Comparison of ENCODE assay signal across 8 cellular contexts in genomic region chr6:53059648-53060589, GRCh38. TPM values are rescaled to one million over a fixed set of nuclear protein-coding genes. Genes with fewer than 3 reads are reported as not detected.
DNase-seq lines count a peak whose midpoint lies in the region; ATAC-seq and TF ChIP-seq lines count a peak whose summit lies in the region.

No MANE protein-coding gene starts in this region.

- DNase-seq in activated CD8-positive, alpha-beta memory T cell treated with anti-CD3 and anti-CD28 coated beads, Interleukin-2, amount 10 ng/mL, durations not matched to agents 7 days and 5 days: no peak
- no peak for DNase-seq in activated CD8-positive, alpha-beta memory T cell treated with anti-CD3 and anti-CD28 coated beads, Interleukin-2, amount 50 U/mL, for 4 hours
- no peak for DNase-seq in activated naive CD8-positive, alpha-beta T cell treated with anti-CD3 and anti-CD28 coated beads, Interleukin-2, amount 50 U/mL, for 24 hours
- DNase-seq in left kidney (ENCODE audit: low read depth, low spot score): peak; percentile 34
- DNase-seq in testis: no peak
- no peak for DNase-seq in GF-D8 (lab: John Stamatoyannopoulos, UW)

- no peak overlapping the region for H3K27ac Mint-ChIP-seq in activated CD8-positive, alpha-beta memory T cell treated with anti-CD3 and anti-CD28 coated beads, Interleukin-2, amount 10 ng/mL, durations not matched to agents 7 days and 5 days
- no peak overlapping the region for H3K27ac Mint-ChIP-seq in activated naive CD8-positive, alpha-beta T cell treated with anti-CD3 and anti-CD28 coated beads, Interleukin-2, amount 50 U/mL, for 24 hours

- WGBS in testis, 2 donors: 19 to 20% methylated on average over 3 of the region's 3 CpGs

- CTCF ChIA-PET in activated CD8-positive, alpha-beta memory T cell treated with anti-CD3 and anti-CD28 coated beads, Interleukin-2, amount 10 ng/mL, durations not matched to agents 7 days and 5 days (lab: Charles Lee): no interaction called here

- H3K36me3 ChIP-seq in testis (ENCODE audit: low read depth, missing control alignments): no peaks in the 10 kb centered on the region

- peak overlapping the region in 1 of 2 donors; percentile 89 for H3K4me3 ChIP-seq in testis

- peak overlapping the region; percentile 90 for H3K4me3 Mint-ChIP-seq in activated CD8-positive, alpha-beta memory T cell treated with anti-CD3 and anti-CD28 coated beads, Interleukin-2, amount 10 ng/mL, durations not matched to agents 7 days and 5 days
- peak overlapping the region; percentile 88 for H3K4me3 Mint-ChIP-seq in activated naive CD8-positive, alpha-beta T cell treated with anti-CD3 and anti-CD28 coated beads, Interleukin-2, amount 50 U/mL, for 24 hours

- no peak for TF ChIP-seq POLR2A in testis (IDR thresholded peaks at IDR 0.05)

- H3K9me3 ChIP-seq in testis: no peaks in the 10 kb centered on the region

- intact Hi-C loops in testis (cut with DNase I; ENCODE audit: low total_unique reads): no loop called here

- ATAC-seq in activated CD8-positive, alpha-beta memory T cell treated with anti-CD3 and anti-CD28 coated beads, Interleukin-2, amount 10 ng/mL, durations not matched to agents 7 days and 5 days: no peak
- ATAC-seq in activated naive CD8-positive, alpha-beta T cell treated with anti-CD3 and anti-CD28 coated beads, Interleukin-2, amount 50 U/mL, for 24 hours: no peak
- no peak for ATAC-seq in GM19397 (IDR thresholded peaks at IDR 0.05; ENCODE audit: unreplicated experiment)
- ATAC-seq in HG02759 (IDR thresholded peaks at IDR 0.05; ENCODE audit: unreplicated experiment): no peak

- no peaks in the 10 kb centered on the region for H3K27me3 ChIP-seq in testis

- peak overlapping the region; percentile 94 to 95 for H3K27ac ChIP-seq in testis

- no peaks in the 10 kb centered on the region for H3K27me3 Mint-ChIP-seq in activated CD8-positive, alpha-beta memory T cell treated with anti-CD3 and anti-CD28 coated beads, Interleukin-2, amount 10 ng/mL, durations not matched to agents 7 days and 5 days
- no peaks in the 10 kb centered on the region for H3K27me3 Mint-ChIP-seq in activated naive CD8-positive, alpha-beta T cell treated with anti-CD3 and anti-CD28 coated beads, Interleukin-2, amount 50 U/mL, for 24 hours

- H3K9me3 Mint-ChIP-seq in activated CD8-positive, alpha-beta memory T cell treated with anti-CD3 and anti-CD28 coated beads, Interleukin-2, amount 10 ng/mL, durations not matched to agents 7 days and 5 days (ENCODE audit: low read depth): no peaks in the 10 kb centered on the region
- no peaks in the 10 kb centered on the region for H3K9me3 Mint-ChIP-seq in activated naive CD8-positive, alpha-beta T cell treated with anti-CD3 and anti-CD28 coated beads, Interleukin-2, amount 50 U/mL, for 24 hours

- peaks cover 48% of the 10 kb centered on the region for H3K4me1 Mint-ChIP-seq in activated CD8-positive, alpha-beta memory T cell treated with anti-CD3 and anti-CD28 coated beads, Interleukin-2, amount 10 ng/mL, durations not matched to agents 7 days and 5 days
- H3K4me1 Mint-ChIP-seq in activated naive CD8-positive, alpha-beta T cell treated with anti-CD3 and anti-CD28 coated beads, Interleukin-2, amount 50 U/mL, for 24 hours: peaks cover 55% of the 10 kb centered on the region

- TF ChIP-seq CTCF in testis (IDR thresholded peaks at IDR 0.05): no peak

- peaks cover 31% of the 10 kb centered on the region for H3K4me1 ChIP-seq in testis

- peaks cover 3% of the 10 kb centered on the region for H3K36me3 Mint-ChIP-seq in activated CD8-positive, alpha-beta memory T cell treated with anti-CD3 and anti-CD28 coated beads, Interleukin-2, amount 10 ng/mL, durations not matched to agents 7 days and 5 days
- no peaks in the 10 kb centered on the region for H3K36me3 Mint-ChIP-seq in activated naive CD8-positive, alpha-beta T cell treated with anti-CD3 and anti-CD28 coated beads, Interleukin-2, amount 50 U/mL, for 24 hours (ENCODE audit: low read depth)

RNA-seq across cellular contexts. Expression of gene CILK1, which starts 1.7 kb away (rescaled TPM):
- total RNA-seq in activated CD8-positive, alpha-beta memory T cell treated with anti-CD3 and anti-CD28 coated beads, Interleukin-2, amount 10 ng/mL, durations not matched to agents 7 days and 5 days: 1 to 10 TPM; 5.9 to 7.5 TPM
- total RNA-seq in testis: 10 to 100 TPM; 18.2 to 20.2 TPM
- 9.9 TPM for polyA plus RNA-seq in testis (ENCODE audit: insufficient read depth, low read depth, low replicate concordance)

RNA-seq across cellular contexts. Expression of gene FBXO9, which starts 5.3 kb away (rescaled TPM):
- 10 to 100 TPM; 61.8 to 67.3 TPM for total RNA-seq in activated CD8-positive, alpha-beta memory T cell treated with anti-CD3 and anti-CD28 coated beads, Interleukin-2, amount 10 ng/mL, durations not matched to agents 7 days and 5 days
- 10 to 100 TPM; 75.1 to 81.6 TPM for total RNA-seq in testis
- polyA plus RNA-seq in testis (ENCODE audit: insufficient read depth, low read depth, low replicate concordance): 76.6 TPM
